ENCODE assay signal across 14 cellular contexts in the genomic region with DNA sequence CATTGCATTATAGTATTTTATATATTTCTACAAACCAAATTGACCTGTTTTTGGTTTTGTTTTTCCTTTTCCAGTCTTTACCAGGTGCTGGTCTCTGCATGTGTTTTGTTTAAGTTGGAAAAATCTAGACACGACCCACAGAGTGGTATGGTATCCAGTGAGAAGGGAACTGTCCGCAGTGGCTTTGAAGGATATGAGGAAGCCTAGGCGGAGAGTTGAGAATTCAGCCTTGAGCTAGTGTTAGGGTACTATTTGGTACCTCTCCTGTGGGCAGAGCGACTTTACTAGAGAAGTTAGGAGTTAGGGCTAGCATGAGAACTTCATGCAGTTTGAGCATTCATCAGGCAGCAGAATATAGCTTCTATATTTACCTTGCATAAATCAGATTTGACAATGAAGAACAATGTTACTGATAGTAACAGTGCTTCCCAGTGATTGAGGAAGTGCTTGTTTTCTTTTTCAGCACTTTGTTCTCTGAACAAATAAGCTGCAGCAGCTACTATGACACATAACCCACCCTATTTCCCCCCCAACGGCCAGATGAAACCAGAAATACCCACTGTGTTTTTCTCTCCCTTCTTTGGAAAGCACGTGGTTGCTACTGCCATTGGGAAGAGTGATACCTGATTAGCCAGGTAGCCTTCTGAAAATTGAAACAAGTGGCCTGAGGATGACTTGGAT. TPM values are rescaled to one million over a fixed set of nuclear protein-coding genes. Genes with fewer than 3 reads are reported as not detected.
DNase-seq lines count a peak whose midpoint lies in the region; ATAC-seq, FAIRE-seq and TF ChIP-seq lines count a peak whose summit lies in the region.
"Had no signal": no experiment of that assay in that cellular context is flagged by ENCODE, and none has a peak within 500 bp of the region (broad histone marks: within the 10 kb centered on the region; RNA-seq: fewer than 3 reads in every experiment).

No MANE protein-coding gene starts in this region.

- H2BK12ac ChIP-seq in trophoblast cell (ENCODE audit: low read length): no peak overlapping the region

- no CpG with 5 or more reads among the region's 6 CpGs for WGBS in trophoblast cell (ENCODE audit: extremely low coverage, insufficient coverage, insufficient read length)

- H2BK120ac ChIP-seq in trophoblast cell (ENCODE audit: insufficient read depth, low read length, poor library complexity): no peak overlapping the region

- no peak for TF ChIP-seq CTCF in CD4-positive, alpha-beta T cell (IDR thresholded peaks at IDR 0.05)

- peaks cover 2 to 4% of the 10 kb centered on the region in 2 experiments for H3K4me1 ChIP-seq in trophoblast cell (ENCODE audit: control insufficient read depth in 1 of 2, insufficient read depth in 2 of 2, low read length in 2 of 2)

- no peaks in the 10 kb centered on the region for H3K9me3 Mint-ChIP-seq in CD4-positive, alpha-beta T cell
- no peaks in the 10 kb centered on the region for H3K9me3 Mint-ChIP-seq in immature natural killer cell
- H3K9me3 Mint-ChIP-seq: CD14-positive monocyte; central memory CD8-positive, alpha-beta T cell had no signal

- H3K23ac ChIP-seq in trophoblast cell (ENCODE audit: low read length): no peak overlapping the region

- intact Hi-C loops in CD4-positive, alpha-beta T cell (cut with DNase I, micrococcal nuclease): loop anchor here in 1 of 2 experiments (5.0 kb wide), 1 partner anchor 35 kb away; no protein-coding TSS in a partner anchor

- H3K4ac ChIP-seq in trophoblast cell (ENCODE audit: low read depth, low read length): no peak overlapping the region

- H3K4me2 ChIP-seq in trophoblast cell (ENCODE audit: low read length): no peak overlapping the region

- peak overlapping the region; percentile 82 for H3K27ac Mint-ChIP-seq in CD4-positive, alpha-beta T cell
- H3K27ac Mint-ChIP-seq in immature natural killer cell (peak overlapping the region in 5 of 6 donors; percentile 3 to 61 (median 53)), T-helper 17 cell (no peak overlapping the region)

- H4K91ac ChIP-seq in trophoblast cell (ENCODE audit: low read depth, low read length): no peak overlapping the region

- H2AFZ ChIP-seq in trophoblast cell (ENCODE audit: insufficient read depth, low read length, poor library complexity): no peak overlapping the region

- no peaks in the 10 kb centered on the region for H3K27me3 Mint-ChIP-seq in CD4-positive, alpha-beta T cell
- H3K27me3 Mint-ChIP-seq in immature natural killer cell (ENCODE audit: low read depth in 3 of 3) (no peaks in the 10 kb centered on the region), T-helper 17 cell (no peaks in the 10 kb centered on the region)
- H3K27me3 Mint-ChIP-seq: central memory CD8-positive, alpha-beta T cell had no signal

- H3K36me3 Mint-ChIP-seq in CD4-positive, alpha-beta T cell (ENCODE audit: low read depth): peaks cover 48% of the 10 kb centered on the region
- peaks cover 0 to 28% (median 14%) of the 10 kb centered on the region in 3 donors for H3K36me3 Mint-ChIP-seq in immature natural killer cell
- H3K36me3 Mint-ChIP-seq in T-helper 17 cell (ENCODE audit: low read depth): peaks cover 3% of the 10 kb centered on the region

- no peak for TF ChIP-seq POLR2A in GM12891 (IDR thresholded peaks at IDR 0.05; ENCODE audit: low read depth, low read length)

- peaks cover 2% of the 10 kb centered on the region for H3K79me1 ChIP-seq in trophoblast cell (ENCODE audit: low read length)

- no peak overlapping the region for H2BK5ac ChIP-seq in trophoblast cell (ENCODE audit: low read depth, low read length, poor library complexity)

- H2AK5ac ChIP-seq in trophoblast cell (ENCODE audit: low read length): no peak overlapping the region

- H3K27me3 ChIP-seq in CD4-positive, alpha-beta T cell (ENCODE audit: control insufficient read depth, insufficient read depth, low read length): no peaks in the 10 kb centered on the region
- H3K27me3 ChIP-seq in trophoblast cell (ENCODE audit: insufficient read depth, low read length): no peaks in the 10 kb centered on the region
- H3K27me3 ChIP-seq: tibial artery had no signal

- peak; percentile 79 for ATAC-seq in CD4-positive, alpha-beta T cell (ENCODE audit: poor library complexity)
- ATAC-seq in T-helper 17 cell: no peak
- ATAC-seq: Right ventricle myocardium inferior had no signal

- no peak overlapping the region for H4K8ac ChIP-seq in trophoblast cell (ENCODE audit: low read depth, low read length)

- no peak overlapping the region for H3K18ac ChIP-seq in trophoblast cell (ENCODE audit: low read length)

- CTCF ChIA-PET in CD4-positive, alpha-beta T cell (lab: Charles Lee): interaction anchor here (1.0 to 4.3 kb wide), 9 partner anchors 9 to 256 kb away, joined by 3 to 20 read pairs (median 4); no protein-coding TSS in a partner anchor

- FAIRE-seq in GM12891 (lab: Jason Lieb, UNC): no peak
- FAIRE-seq: small intestine had no signal

- H3K79me2 ChIP-seq in trophoblast cell (ENCODE audit: control insufficient read depth, insufficient read depth, low read length, poor library complexity): peaks cover 2% of the 10 kb centered on the region

- no peak overlapping the region for H3K4me3 ChIP-seq in trophoblast cell (ENCODE audit: low read depth, low read length)
- H3K4me3 ChIP-seq: tibial artery had no signal

- H3K4me3 Mint-ChIP-seq in CD4-positive, alpha-beta T cell: peak overlapping the region; percentile 21
- peak overlapping the region in 4 of 5 donors; percentile 14 to 44 (median 35) for H3K4me3 Mint-ChIP-seq in immature natural killer cell
- H3K4me3 Mint-ChIP-seq in T-helper 17 cell: no peak overlapping the region
- H3K4me3 Mint-ChIP-seq: CD14-positive monocyte; central memory CD8-positive, alpha-beta T cell had no signal

- POLR2A ChIA-PET in CD4-positive, alpha-beta T cell (lab: Charles Lee): interaction anchor here (0.6 to 3.7 kb wide), 10 partner anchors 8 to 156 kb away, joined by 3 to 21 read pairs (median 4); a partner anchor contains a TSS

- peaks cover 13 to 23% of the 10 kb centered on the region in 2 experiments for H3K36me3 ChIP-seq in trophoblast cell (ENCODE audit: control insufficient read depth in 1 of 2, insufficient read depth in 2 of 2, low read length in 2 of 2)

- H3K14ac ChIP-seq in trophoblast cell (ENCODE audit: low read length): no peak overlapping the region

- DNase-seq in CD4-positive, alpha-beta T cell: no peak
- DNase-seq in GM12891 (ENCODE audit: insufficient read length, low spot score): no peak
- DNase-seq in OCI-M1 (lab: John Stamatoyannopoulos, UW): peak; percentile 27
- DNase-seq in immature natural killer cell: no peak
- DNase-seq in germinal center (ENCODE audit: low spot score): no peak
- DNase-seq in islet precursor cell: no peak
- DNase-seq in T-helper 17 cell: no peak
- DNase-seq in trophoblast cell: no peak
- DNase-seq: activated gamma-delta T cell treated with Interleukin-2 at 50 U/mL for 16 hours, small intestine, tibial artery had no signal

- H3K27ac ChIP-seq in CD4-positive, alpha-beta T cell (ENCODE audit: low read depth, low read length): no peak overlapping the region
- no peak overlapping the region for H3K27ac ChIP-seq in trophoblast cell (ENCODE audit: low read depth, low read length)

- H3K9me3 ChIP-seq in CD4-positive, alpha-beta T cell (ENCODE audit: control insufficient read depth, low read length): no peaks in the 10 kb centered on the region
- H3K9me3 ChIP-seq in T-helper 17 cell (ENCODE audit: control insufficient read depth, low read length, poor library complexity, severe bottlenecking): no peaks in the 10 kb centered on the region
- no peaks in the 10 kb centered on the region for H3K9me3 ChIP-seq in trophoblast cell (ENCODE audit: insufficient read depth, low read depth, low read length)
- H3K9me3 ChIP-seq: tibial artery had no signal

- H4K12ac ChIP-seq in trophoblast cell (ENCODE audit: low read depth, low read length): no peak overlapping the region

- peaks cover 74% of the 10 kb centered on the region for H3K4me1 Mint-ChIP-seq in CD4-positive, alpha-beta T cell (ENCODE audit: low read depth)
- H3K4me1 Mint-ChIP-seq in immature natural killer cell (peaks cover 61 to 83% of the 10 kb centered on the region in 2 donors), T-helper 17 cell (peaks cover 22% of the 10 kb centered on the region)

- no peak overlapping the region for H3K9ac ChIP-seq in trophoblast cell (ENCODE audit: low read length)

TF ChIP-seq in GM12891, 5 proteins besides CTCF, POLR2A, EP300 and RAD21:
- no peak for TF ChIP-seq POLR2AphosphoS5 (IDR thresholded peaks at IDR 0.05; ENCODE audit: low read depth, low read length)
- TF ChIP-seq POU2F2 (IDR thresholded peaks at IDR 0.05; ENCODE audit: low read depth, low read length): no peak
- TF ChIP-seq SPI1 (IDR thresholded peaks at IDR 0.05; ENCODE audit: low read depth, low read length): peak; percentile 81
- no peak for TF ChIP-seq PAX5 (IDR thresholded peaks at IDR 0.05; ENCODE audit: insufficient read depth, low read length, severe bottlenecking)
- no peak for TF ChIP-seq TAF1 (IDR thresholded peaks at IDR 0.05; ENCODE audit: low read depth, low read length)

RNA-seq across cellular contexts. Expression of a gene that starts 19.0 kb away (rescaled TPM):
- total RNA-seq in CD4-positive, alpha-beta T cell: 10 to 100 TPM; 13.5 to 14.4 TPM
- polyA plus RNA-seq in GM12891 (2012; ENCODE audit: low read depth, missing spikeins): 91.7 TPM
- polyA plus RNA-seq in immature natural killer cell: 100 to 1,000 TPM; 194 to 275 (median 239) TPM
- total RNA-seq in T-helper 17 cell: 10 to 100 TPM; 21.0 to 26.5 TPM
- polyA plus RNA-seq in trophoblast cell (2013): 172 TPM in 2 replicates

RNA-seq across cellular contexts. Expression of a gene that starts 19.0 kb away (rescaled TPM):
- total RNA-seq in CD4-positive, alpha-beta T cell: 1 to 10 TPM; 4.6 to 4.9 TPM
- 3.3 TPM for polyA plus RNA-seq in GM12891 (2012; ENCODE audit: low read depth, missing spikeins)
- 1 to 10 TPM in 2 of 3 donors, under 1 TPM in 1; 0.81 to 2.8 (median 1.9) TPM for polyA plus RNA-seq in immature natural killer cell
- 1 to 10 TPM; 5.5 to 7.7 TPM for total RNA-seq in T-helper 17 cell
- 4.2 and 4.5 TPM in 2 replicates for polyA plus RNA-seq in trophoblast cell (2013)
